In genomic region chr6:125821825-125822281, GRCh38 we compare ENCODE assay signal across 1 cellular context.
TF ChIP-seq lines count a peak whose summit lies in the region.

No MANE protein-coding gene starts in this region.

TF ChIP-seq in HepG2, 621 proteins besides CTCF, POLR2A, EP300 and RAD21 (continues in another document):
- TF ChIP-seq SOX5 (CRISPR knock-in tag; IDR thresholded peaks at IDR 0.05; ENCODE audit: borderline replicate concordance) (peak; percentile 81; the same call in 1 of the 2 replicates), HBP1 (CRISPR knock-in tag; IDR thresholded peaks at IDR 0.05; ENCODE audit: low read depth) (no peak), ZNF652 (CRISPR knock-in tag; IDR thresholded peaks at IDR 0.05; ENCODE audit: borderline replicate concordance, low read depth) (0 out of 2 replicates have a peak, but pooled peaks have one; percentile 15), ZNF589 (CRISPR knock-in tag; conservative IDR thresholded peaks at IDR 0.05) (no peak), CHCHD3 (CRISPR knock-in tag; IDR thresholded peaks at IDR 0.05) (no peak), ZXDC (CRISPR knock-in tag; IDR thresholded peaks at IDR 0.05) (no peak), KAT8 (CRISPR knock-in tag; IDR thresholded peaks at IDR 0.05) (0 out of 2 replicates have a peak, but pooled peaks have one; percentile 21), SMAD1 (CRISPR knock-in tag; IDR thresholded peaks at IDR 0.05; ENCODE audit: borderline replicate concordance, low read depth) (no peak), BRF2 (CRISPR knock-in tag; IDR thresholded peaks at IDR 0.05) (no peak), KDM5B (CRISPR knock-in tag; IDR thresholded peaks at IDR 0.05; ENCODE audit: borderline replicate concordance) (no peak), KDM6A (CRISPR knock-in tag; IDR thresholded peaks at IDR 0.05; ENCODE audit: low read depth) (peak; percentile 58), ZMYM2 (CRISPR knock-in tag; IDR thresholded peaks at IDR 0.05) (no peak), PAWR (CRISPR knock-in tag; IDR thresholded peaks at IDR 0.05; ENCODE audit: borderline replicate concordance) (no peak), POGZ (CRISPR knock-in tag; IDR thresholded peaks at IDR 0.05) (peak; percentile 91), PAXIP1 (CRISPR knock-in tag; conservative IDR thresholded peaks at IDR 0.05) (peak; percentile 77), ZBTB46 (CRISPR knock-in tag; IDR thresholded peaks at IDR 0.05; ENCODE audit: borderline replicate concordance) (no peak), MXI1 (IDR thresholded peaks at IDR 0.05; ENCODE audit: borderline replicate concordance, low read depth, low read length) (0 out of 3 replicates have a peak, but pooled peaks have one; percentile 24), CCDC6 (CRISPR knock-in tag; IDR thresholded peaks at IDR 0.05) (peak; percentile 65; the same call in 1 of the 2 replicates), PITX1 (CRISPR knock-in tag; IDR thresholded peaks at IDR 0.05) (peak; percentile 69; the same call in 1 of the 2 replicates), DZIP1 (CRISPR knock-in tag; IDR thresholded peaks at IDR 0.05) (no peak), ZNF101 (CRISPR knock-in tag; IDR thresholded peaks at IDR 0.05; ENCODE audit: borderline replicate concordance, low read depth) (no peak), ZNF761 (CRISPR knock-in tag; conservative IDR thresholded peaks at IDR 0.05) (no peak), HNF4A (CRISPR knock-in tag; IDR thresholded peaks at IDR 0.05) (peak; percentile 91), REST (IDR thresholded peaks at IDR 0.05; ENCODE audit: borderline replicate concordance in 1 of 2, low read depth in 1 of 2, low read length in 2 of 2) (0 out of 4 replicates have a peak, but pooled peaks of 1 of the 2 experiments have one; percentile 13), TFE3 (CRISPR knock-in tag; IDR thresholded peaks at IDR 0.05) (peak; percentile 93), ZMYM4 (CRISPR knock-in tag; IDR thresholded peaks at IDR 0.05) (peak; percentile 88), HNF4G (IDR thresholded peaks at IDR 0.05; ENCODE audit: borderline replicate concordance, low read depth, low read length) (peak; percentile 88), HNF4G (CRISPR knock-in tag; IDR thresholded peaks at IDR 0.05; ENCODE audit: borderline replicate concordance, low read depth) (no peak), ARID4A (CRISPR knock-in tag; IDR thresholded peaks at IDR 0.05; ENCODE audit: borderline replicate concordance) (peak; percentile 46; the same call in 1 of the 2 replicates), ZNF484 (CRISPR knock-in tag; IDR thresholded peaks at IDR 0.05; ENCODE audit: borderline replicate concordance, low read depth) (no peak)
